In the genomic region with DNA sequence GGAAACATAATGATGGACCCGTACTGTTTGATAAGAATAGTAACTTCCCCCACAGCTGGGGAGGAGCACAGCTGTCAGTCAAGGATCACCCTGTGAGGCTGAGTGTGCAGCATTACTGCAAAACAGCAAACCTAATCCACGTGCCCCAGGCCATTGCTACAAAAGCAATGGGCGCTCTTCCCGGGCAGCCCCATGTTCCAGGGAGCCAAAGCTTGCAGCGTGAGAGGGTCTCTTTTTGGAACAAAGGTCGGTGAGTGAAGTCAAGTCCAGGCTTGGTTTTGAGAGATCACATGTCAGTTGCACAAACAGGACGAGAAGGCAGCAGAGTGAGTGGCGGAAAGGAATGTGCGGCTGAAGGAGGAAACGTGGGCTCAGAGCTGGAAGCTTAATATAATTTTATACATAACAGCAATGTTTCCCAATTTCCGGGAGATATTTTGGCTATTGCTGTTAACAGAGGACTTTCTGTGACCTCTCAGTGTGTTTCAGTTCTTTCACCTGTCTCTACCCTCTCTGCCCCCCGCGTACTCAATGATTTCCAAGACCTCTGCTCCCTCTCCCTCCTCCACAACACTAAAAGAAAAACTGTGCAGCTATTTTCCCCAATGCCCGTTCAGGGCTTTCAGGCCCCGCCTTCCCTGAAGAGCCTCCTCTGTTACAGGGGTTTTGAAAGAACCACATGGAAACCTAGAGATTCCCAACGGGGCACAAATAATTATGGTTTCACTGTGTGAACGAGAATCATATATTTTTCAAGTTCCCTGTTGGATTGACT, we compare ENCODE assay signal across 9 cellular contexts.
A peak's percentile ranks its signal among the peaks of the same experiment; 100 is the strongest.
DNase-seq lines count a peak whose midpoint lies in the region; FAIRE-seq and TF ChIP-seq lines count a peak whose summit lies in the region.
"Had no signal": no experiment of that assay in that cellular context is flagged by ENCODE, and none has a peak within 500 bp of the region (broad histone marks: within the 10 kb centered on the region; RNA-seq: fewer than 3 reads in every experiment).

No MANE protein-coding gene starts in this region.

- no peaks in the 10 kb centered on the region for H3K27me3 ChIP-seq in parathyroid adenoma (ENCODE audit: control insufficient read depth, insufficient read depth, low read length)

- H3K9ac ChIP-seq in parathyroid adenoma: no peak overlapping the region

- H3K9me3 ChIP-seq in parathyroid adenoma (ENCODE audit: control insufficient read depth, low read length): no peaks in the 10 kb centered on the region
- H3K9me3 ChIP-seq: HAP-1 had no signal

- H3K27ac ChIP-seq in parathyroid adenoma: peak overlapping the region; percentile 69

- no peaks in the 10 kb centered on the region for H3K36me3 Mint-ChIP-seq in endothelial cell (ENCODE audit: low read depth, unreplicated experiment)

- TF ChIP-seq CTCF in NB4 (IDR thresholded peaks at IDR 0.05; ENCODE audit: low read depth, low read length): no peak
- TF ChIP-seq CTCF in endothelial cell (IDR thresholded peaks at IDR 0.05; ENCODE audit: unreplicated experiment): no peak
- TF ChIP-seq CTCF in parathyroid adenoma (IDR thresholded peaks at IDR 0.05): no peak

- DNase-seq in EL (peak; percentile 34), NB4 (ENCODE audit: low read depth) (peak; percentile 79), endothelial cell (ENCODE audit: low spot score) (peak; percentile 4), GM12892 (ENCODE audit: insufficient read length) (no peak), activated T-cell treated with anti-CD3 and anti-CD28 coated beads for 4 hours (no peak), NCI-H2029 treated with DMSO at 0.1 percent for 48 hours (lab: John Stamatoyannopoulos, UW) (no peak)
- no peak for DNase-seq in activated naive CD4-positive, alpha-beta T cell treated with Interleukin-2 at 50 U/mL for 16 hours

- peaks cover 5% of the 10 kb centered on the region for H3K27me3 Mint-ChIP-seq in endothelial cell (ENCODE audit: unreplicated experiment)

- no peak for FAIRE-seq in GM12892 (lab: Jason Lieb, UNC)

- H3K9me3 Mint-ChIP-seq in endothelial cell (ENCODE audit: unreplicated experiment): no peaks in the 10 kb centered on the region

- H3K4me1 Mint-ChIP-seq in endothelial cell (ENCODE audit: unreplicated experiment): peaks cover 44% of the 10 kb centered on the region

- no peaks in the 10 kb centered on the region for H3K79me2 ChIP-seq in parathyroid adenoma

- H3K4me3 Mint-ChIP-seq in endothelial cell (ENCODE audit: unreplicated experiment): no peak overlapping the region

- H3K4me2 ChIP-seq in parathyroid adenoma (ENCODE audit: low read length): peak overlapping the region; percentile 79

- TF ChIP-seq POLR2A in NB4 (IDR thresholded peaks at IDR 0.05; ENCODE audit: extremely low read depth, insufficient read length) (no peak), GM12892 (IDR thresholded peaks at IDR 0.05; ENCODE audit: low read depth, low read length) (no peak)

- peaks cover 26% of the 10 kb centered on the region for H3K4me1 ChIP-seq in parathyroid adenoma
- H3K4me1 ChIP-seq: HAP-1 had no signal

- H3K36me3 ChIP-seq in parathyroid adenoma (ENCODE audit: control insufficient read depth, insufficient read depth, low read length): no peaks in the 10 kb centered on the region
- H3K36me3 ChIP-seq: HAP-1 had no signal

- H2AFZ ChIP-seq in parathyroid adenoma: peak overlapping the region; percentile 71

- peak overlapping the region; percentile 62 for H3K27ac Mint-ChIP-seq in endothelial cell (ENCODE audit: unreplicated experiment)

- H3K4me3 ChIP-seq in NB4 (ENCODE audit: low read depth, low read length) (peak overlapping the region; percentile 57), parathyroid adenoma (ENCODE audit: low read depth, low read length) (peak overlapping the region; percentile 33)
- H3K4me3 ChIP-seq: HAP-1 had no signal

Comparison
In these comparisons a context has a peak if more than half of its experiments do, and no peak if none do; other contexts are left out.
1. DNase-seq: peak in EL (single experiment), NB4 (single experiment) and endothelial cell (single experiment); none in GM12892 (single experiment), activated T-cell treated with anti-CD3 and anti-CD28 coated beads for 4 hours (single experiment), NCI-H2029 treated with DMSO at 0.1 percent for 48 hours (single experiment) and activated naive CD4-positive, alpha-beta T cell treated with Interleukin-2 at 50 U/mL for 16 hours (single experiment).